In the genomic region with DNA sequence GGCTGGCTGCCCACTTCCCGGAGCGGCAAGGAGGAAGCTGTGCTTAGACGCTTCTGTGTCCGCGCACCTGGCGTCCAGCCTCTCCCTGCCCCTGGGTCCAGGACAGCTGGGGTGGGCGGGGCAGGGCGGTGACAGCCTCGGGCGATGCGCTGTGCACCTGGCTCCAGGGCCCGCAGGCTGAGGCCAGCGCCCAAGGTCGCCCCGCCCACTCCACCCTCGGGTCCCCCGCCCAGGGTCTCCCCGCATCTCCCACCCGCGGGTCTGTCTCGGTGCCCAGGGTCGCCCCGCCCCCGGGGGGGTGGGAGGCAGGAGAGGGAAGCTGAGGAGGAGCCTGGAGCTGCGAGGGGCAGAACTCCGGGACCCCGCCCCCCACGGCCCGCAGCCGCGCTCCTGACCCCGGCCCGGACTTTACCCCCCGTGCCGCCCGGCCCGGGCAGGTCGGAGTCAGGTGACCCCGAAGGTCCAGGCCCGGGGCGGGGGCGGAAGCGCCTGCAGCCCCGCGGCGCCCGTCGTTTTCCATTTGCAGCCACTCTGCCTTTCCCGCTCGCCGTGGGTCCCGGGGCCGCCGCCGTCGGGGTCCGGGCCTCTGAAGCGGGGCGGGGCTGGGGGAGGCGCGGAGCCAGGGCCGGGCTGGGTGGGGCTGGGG, we compare ENCODE assay signal across 1 cellular context.
TF ChIP-seq lines count a peak whose summit lies in the region.

A gene with protein sequence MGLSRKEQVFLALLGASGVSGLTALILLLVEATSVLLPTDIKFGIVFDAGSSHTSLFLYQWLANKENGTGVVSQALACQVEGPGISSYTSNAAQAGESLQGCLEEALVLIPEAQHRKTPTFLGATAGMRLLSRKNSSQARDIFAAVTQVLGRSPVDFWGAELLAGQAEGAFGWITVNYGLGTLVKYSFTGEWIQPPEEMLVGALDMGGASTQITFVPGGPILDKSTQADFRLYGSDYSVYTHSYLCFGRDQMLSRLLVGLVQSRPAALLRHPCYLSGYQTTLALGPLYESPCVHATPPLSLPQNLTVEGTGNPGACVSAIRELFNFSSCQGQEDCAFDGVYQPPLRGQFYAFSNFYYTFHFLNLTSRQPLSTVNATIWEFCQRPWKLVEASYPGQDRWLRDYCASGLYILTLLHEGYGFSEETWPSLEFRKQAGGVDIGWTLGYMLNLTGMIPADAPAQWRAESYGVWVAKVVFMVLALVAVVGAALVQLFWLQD (minus strand): TSS at position 69 of the 646 bp plus-strand sequence. CDS start 3,072 bp downstream, outside the sequence.

TF ChIP-seq in HepG2, 621 proteins besides CTCF, POLR2A, EP300 and RAD21 (continued from another document and continues in another):
- TF ChIP-seq, protein P1, sequence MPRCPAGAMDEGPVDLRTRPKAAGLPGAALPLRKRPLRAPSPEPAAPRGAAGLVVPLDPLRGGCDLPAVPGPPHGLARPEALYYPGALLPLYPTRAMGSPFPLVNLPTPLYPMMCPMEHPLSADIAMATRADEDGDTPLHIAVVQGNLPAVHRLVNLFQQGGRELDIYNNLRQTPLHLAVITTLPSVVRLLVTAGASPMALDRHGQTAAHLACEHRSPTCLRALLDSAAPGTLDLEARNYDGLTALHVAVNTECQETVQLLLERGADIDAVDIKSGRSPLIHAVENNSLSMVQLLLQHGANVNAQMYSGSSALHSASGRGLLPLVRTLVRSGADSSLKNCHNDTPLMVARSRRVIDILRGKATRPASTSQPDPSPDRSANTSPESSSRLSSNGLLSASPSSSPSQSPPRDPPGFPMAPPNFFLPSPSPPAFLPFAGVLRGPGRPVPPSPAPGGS (CRISPR knock-in tag; IDR thresholded peaks at IDR 0.05) = no peak; the same call in 1 of the 2 replicates
- TF ChIP-seq HMG20A (CRISPR knock-in tag; IDR thresholded peaks at IDR 0.05; ENCODE audit: borderline replicate concordance) (no peak), ZNF841 (CRISPR knock-in tag; IDR thresholded peaks at IDR 0.05; ENCODE audit: borderline replicate concordance) (no peak), ZIK1 (CRISPR knock-in tag; IDR thresholded peaks at IDR 0.05; ENCODE audit: borderline replicate concordance, low read depth) (0 out of 2 replicates have a peak, but pooled peaks have one; percentile 45), SATB2 (CRISPR knock-in tag; IDR thresholded peaks at IDR 0.05) (no peak), DNMT1 (CRISPR knock-in tag; IDR thresholded peaks at IDR 0.05) (no peak), EEA1 (CRISPR knock-in tag; IDR thresholded peaks at IDR 0.05; ENCODE audit: borderline replicate concordance) (no peak), JDP2 (CRISPR knock-in tag; IDR thresholded peaks at IDR 0.05; ENCODE audit: borderline replicate concordance) (no peak), PHF5A (CRISPR knock-in tag; IDR thresholded peaks at IDR 0.05; ENCODE audit: low read depth, unreplicated experiment) (no peak), PAF1 (CRISPR knock-in tag; IDR thresholded peaks at IDR 0.05) (no peak), ZKSCAN1 (IDR thresholded peaks at IDR 0.05; ENCODE audit: low read length) (no peak), PAWR (CRISPR knock-in tag; IDR thresholded peaks at IDR 0.05; ENCODE audit: borderline replicate concordance) (no peak), MED8 (CRISPR knock-in tag; IDR thresholded peaks at IDR 0.05; ENCODE audit: insufficient replicate concordance) (no peak), ZNF567 (CRISPR knock-in tag; IDR thresholded peaks at IDR 0.05; ENCODE audit: borderline replicate concordance) (no peak), ZNF484 (CRISPR knock-in tag; IDR thresholded peaks at IDR 0.05; ENCODE audit: borderline replicate concordance, low read depth) (no peak), ZEB1 (IDR thresholded peaks at IDR 0.05; ENCODE audit: insufficient replicate concordance, low read depth) (peak; percentile 94), TBX2 (CRISPR knock-in tag; IDR thresholded peaks at IDR 0.05; ENCODE audit: borderline replicate concordance) (peak; percentile 32; the same call in 1 of the 2 replicates), TOPORS (CRISPR knock-in tag; IDR thresholded peaks at IDR 0.05) (no peak), NONO (IDR thresholded peaks at IDR 0.05) (no peak), NONO (CRISPR knock-in tag; conservative IDR thresholded peaks at IDR 0.05) (peak; percentile 70), HNRNPLL (IDR thresholded peaks at IDR 0.05; ENCODE audit: low read depth, low read length, poor library complexity, severe bottlenecking) (peak; percentile 74), ZNF816 (CRISPR knock-in tag; IDR thresholded peaks at IDR 0.05; ENCODE audit: borderline replicate concordance) (no peak), ZSCAN12 (CRISPR knock-in tag; IDR thresholded peaks at IDR 0.05) (no peak), ZNF20 (CRISPR knock-in tag; IDR thresholded peaks at IDR 0.05) (no peak), KDM6A (CRISPR knock-in tag; IDR thresholded peaks at IDR 0.05; ENCODE audit: low read depth) (peak; percentile 36; the same call in 1 of the 2 replicates), ZNF598 (CRISPR knock-in tag; IDR thresholded peaks at IDR 0.05; ENCODE audit: borderline replicate concordance) (no peak), TRIM24 (CRISPR knock-in tag; IDR thresholded peaks at IDR 0.05) (no peak), NRL (CRISPR knock-in tag; IDR thresholded peaks at IDR 0.05; ENCODE audit: borderline replicate concordance) (no peak), HOXA9 (CRISPR knock-in tag; IDR thresholded peaks at IDR 0.05; ENCODE audit: borderline replicate concordance) (no peak), CHD4 (IDR thresholded peaks at IDR 0.05; ENCODE audit: borderline replicate concordance, low read length) (no peak), NFIC (IDR thresholded peaks at IDR 0.05; ENCODE audit: low read length) (no peak)
- TF ChIP-seq, protein P2, sequence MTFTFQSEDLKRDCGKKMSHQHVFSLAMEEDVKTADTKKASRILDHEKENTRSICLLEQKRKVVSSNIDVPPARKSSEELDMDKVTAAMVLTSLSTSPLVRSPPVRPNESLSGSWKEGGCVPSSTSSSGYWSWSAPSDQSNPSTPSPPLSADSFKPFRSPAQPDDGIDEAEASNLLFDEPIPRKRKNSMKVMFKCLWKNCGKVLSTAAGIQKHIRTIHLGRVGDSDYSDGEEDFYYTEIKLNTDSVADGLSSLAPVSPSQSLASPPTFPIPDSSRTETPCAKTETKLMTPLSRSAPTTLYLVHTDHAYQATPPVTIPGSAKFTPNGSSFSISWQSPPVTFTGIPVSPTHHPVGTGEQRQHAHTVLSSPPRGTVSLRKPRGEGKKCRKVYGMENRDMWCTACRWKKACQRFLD (CRISPR knock-in tag; IDR thresholded peaks at IDR 0.05; ENCODE audit: borderline replicate concordance) = no peak
- TF ChIP-seq, protein P3, sequence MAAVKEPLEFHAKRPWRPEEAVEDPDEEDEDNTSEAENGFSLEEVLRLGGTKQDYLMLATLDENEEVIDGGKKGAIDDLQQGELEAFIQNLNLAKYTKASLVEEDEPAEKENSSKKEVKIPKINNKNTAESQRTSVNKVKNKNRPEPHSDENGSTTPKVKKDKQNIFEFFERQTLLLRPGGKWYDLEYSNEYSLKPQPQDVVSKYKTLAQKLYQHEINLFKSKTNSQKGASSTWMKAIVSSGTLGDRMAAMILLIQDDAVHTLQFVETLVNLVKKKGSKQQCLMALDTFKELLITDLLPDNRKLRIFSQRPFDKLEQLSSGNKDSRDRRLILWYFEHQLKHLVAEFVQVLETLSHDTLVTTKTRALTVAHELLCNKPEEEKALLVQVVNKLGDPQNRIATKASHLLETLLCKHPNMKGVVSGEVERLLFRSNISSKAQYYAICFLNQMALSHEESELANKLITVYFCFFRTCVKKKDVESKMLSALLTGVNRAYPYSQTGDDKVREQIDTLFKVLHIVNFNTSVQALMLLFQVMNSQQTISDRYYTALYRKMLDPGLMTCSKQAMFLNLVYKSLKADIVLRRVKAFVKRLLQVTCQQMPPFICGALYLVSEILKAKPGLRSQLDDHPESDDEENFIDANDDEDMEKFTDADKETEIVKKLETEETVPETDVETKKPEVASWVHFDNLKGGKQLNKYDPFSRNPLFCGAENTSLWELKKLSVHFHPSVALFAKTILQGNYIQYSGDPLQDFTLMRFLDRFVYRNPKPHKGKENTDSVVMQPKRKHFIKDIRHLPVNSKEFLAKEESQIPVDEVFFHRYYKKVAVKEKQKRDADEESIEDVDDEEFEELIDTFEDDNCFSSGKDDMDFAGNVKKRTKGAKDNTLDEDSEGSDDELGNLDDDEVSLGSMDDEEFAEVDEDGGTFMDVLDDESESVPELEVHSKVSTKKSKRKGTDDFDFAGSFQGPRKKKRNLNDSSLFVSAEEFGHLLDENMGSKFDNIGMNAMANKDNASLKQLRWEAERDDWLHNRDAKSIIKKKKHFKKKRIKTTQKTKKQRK (IDR thresholded peaks at IDR 0.05; ENCODE audit: low read length) = no peak
- TF ChIP-seq, protein P4, sequence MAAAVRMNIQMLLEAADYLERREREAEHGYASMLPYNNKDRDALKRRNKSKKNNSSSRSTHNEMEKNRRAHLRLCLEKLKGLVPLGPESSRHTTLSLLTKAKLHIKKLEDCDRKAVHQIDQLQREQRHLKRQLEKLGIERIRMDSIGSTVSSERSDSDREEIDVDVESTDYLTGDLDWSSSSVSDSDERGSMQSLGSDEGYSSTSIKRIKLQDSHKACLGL (CRISPR knock-in tag; IDR thresholded peaks at IDR 0.05) = no peak
- TF ChIP-seq, protein P5, sequence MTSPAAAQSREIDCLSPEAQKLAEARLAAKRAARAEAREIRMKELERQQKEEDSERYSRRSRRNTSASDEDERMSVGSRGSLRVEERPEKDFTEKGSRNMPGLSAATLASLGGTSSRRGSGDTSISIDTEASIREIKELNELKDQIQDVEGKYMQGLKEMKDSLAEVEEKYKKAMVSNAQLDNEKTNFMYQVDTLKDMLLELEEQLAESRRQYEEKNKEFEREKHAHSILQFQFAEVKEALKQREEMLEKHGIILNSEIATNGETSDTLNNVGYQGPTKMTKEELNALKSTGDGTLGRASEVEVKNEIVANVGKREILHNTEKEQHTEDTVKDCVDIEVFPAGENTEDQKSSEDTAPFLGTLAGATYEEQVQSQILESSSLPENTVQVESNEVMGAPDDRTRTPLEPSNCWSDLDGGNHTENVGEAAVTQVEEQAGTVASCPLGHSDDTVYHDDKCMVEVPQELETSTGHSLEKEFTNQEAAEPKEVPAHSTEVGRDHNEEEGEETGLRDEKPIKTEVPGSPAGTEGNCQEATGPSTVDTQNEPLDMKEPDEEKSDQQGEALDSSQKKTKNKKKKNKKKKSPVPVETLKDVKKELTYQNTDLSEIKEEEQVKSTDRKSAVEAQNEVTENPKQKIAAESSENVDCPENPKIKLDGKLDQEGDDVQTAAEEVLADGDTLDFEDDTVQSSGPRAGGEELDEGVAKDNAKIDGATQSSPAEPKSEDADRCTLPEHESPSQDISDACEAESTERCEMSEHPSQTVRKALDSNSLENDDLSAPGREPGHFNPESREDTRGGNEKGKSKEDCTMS (CRISPR knock-in tag; conservative IDR thresholded peaks at IDR 0.05) = no peak
- TF ChIP-seq, protein P6, sequence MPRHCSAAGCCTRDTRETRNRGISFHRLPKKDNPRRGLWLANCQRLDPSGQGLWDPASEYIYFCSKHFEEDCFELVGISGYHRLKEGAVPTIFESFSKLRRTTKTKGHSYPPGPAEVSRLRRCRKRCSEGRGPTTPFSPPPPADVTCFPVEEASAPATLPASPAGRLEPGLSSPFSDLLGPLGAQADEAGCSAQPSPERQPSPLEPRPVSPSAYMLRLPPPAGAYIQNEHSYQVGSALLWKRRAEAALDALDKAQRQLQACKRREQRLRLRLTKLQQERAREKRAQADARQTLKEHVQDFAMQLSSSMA (CRISPR knock-in tag; IDR thresholded peaks at IDR 0.05) = no peak
- TF ChIP-seq, protein P7, sequence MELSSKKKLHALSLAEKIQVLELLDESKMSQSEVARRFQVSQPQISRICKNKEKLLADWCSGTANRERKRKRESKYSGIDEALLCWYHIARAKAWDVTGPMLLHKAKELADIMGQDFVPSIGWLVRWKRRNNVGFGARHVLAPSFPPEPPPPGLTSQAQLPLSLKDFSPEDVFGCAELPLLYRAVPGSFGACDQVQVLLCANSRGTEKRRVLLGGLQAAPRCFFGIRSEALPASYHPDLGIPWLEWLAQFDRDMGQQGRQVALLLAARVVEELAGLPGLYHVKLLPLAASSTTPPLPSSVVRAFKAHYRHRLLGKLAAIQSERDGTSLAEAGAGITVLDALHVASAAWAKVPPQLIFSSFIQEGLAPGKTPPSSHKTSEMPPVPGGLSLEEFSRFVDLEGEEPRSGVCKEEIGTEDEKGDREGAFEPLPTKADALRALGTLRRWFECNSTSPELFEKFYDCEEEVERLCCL (CRISPR knock-in tag; IDR thresholded peaks at IDR 0.05; ENCODE audit: borderline replicate concordance) = no peak
- TF ChIP-seq, protein P8, sequence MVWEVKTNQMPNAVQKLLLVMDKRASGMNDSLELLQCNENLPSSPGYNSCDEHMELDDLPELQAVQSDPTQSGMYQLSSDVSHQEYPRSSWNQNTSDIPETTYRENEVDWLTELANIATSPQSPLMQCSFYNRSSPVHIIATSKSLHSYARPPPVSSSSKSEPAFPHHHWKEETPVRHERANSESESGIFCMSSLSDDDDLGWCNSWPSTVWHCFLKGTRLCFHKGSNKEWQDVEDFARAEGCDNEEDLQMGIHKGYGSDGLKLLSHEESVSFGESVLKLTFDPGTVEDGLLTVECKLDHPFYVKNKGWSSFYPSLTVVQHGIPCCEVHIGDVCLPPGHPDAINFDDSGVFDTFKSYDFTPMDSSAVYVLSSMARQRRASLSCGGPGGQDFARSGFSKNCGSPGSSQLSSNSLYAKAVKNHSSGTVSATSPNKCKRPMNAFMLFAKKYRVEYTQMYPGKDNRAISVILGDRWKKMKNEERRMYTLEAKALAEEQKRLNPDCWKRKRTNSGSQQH (CRISPR knock-in tag; IDR thresholded peaks at IDR 0.05; ENCODE audit: low read depth) = no peak; the same call in 1 of the 2 replicates
- TF ChIP-seq, protein P9, sequence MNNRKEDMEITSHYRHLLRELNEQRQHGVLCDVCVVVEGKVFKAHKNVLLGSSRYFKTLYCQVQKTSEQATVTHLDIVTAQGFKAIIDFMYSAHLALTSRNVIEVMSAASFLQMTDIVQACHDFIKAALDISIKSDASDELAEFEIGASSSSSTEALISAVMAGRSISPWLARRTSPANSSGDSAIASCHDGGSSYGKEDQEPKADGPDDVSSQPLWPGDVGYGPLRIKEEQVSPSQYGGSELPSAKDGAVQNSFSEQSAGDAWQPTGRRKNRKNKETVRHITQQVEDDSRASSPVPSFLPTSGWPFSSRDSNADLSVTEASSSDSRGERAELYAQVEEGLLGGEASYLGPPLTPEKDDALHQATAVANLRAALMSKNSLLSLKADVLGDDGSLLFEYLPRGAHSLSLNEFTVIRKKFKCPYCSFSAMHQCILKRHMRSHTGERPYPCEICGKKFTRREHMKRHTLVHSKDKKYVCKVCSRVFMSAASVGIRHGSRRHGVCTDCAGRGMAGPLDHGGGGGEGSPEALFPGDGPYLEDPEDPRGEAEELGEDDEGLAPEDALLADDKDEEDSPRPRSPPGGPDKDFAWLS (CRISPR knock-in tag; IDR thresholded peaks at IDR 0.05; ENCODE audit: borderline replicate concordance) = no peak
- TF ChIP-seq, protein P10, sequence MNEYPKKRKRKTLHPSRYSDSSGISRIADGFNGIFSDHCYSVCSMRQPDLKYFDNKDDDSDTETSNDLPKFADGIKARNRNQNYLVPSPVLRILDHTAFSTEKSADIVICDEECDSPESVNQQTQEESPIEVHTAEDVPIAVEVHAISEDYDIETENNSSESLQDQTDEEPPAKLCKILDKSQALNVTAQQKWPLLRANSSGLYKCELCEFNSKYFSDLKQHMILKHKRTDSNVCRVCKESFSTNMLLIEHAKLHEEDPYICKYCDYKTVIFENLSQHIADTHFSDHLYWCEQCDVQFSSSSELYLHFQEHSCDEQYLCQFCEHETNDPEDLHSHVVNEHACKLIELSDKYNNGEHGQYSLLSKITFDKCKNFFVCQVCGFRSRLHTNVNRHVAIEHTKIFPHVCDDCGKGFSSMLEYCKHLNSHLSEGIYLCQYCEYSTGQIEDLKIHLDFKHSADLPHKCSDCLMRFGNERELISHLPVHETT (CRISPR knock-in tag; conservative IDR thresholded peaks at IDR 0.05) = peak; percentile 98
